8 cellular contexts compared by ENCODE assay signal in genomic region chr17:7440113-7440822, GRCh38. TPM values are rescaled to one million over a fixed set of nuclear protein-coding genes. Genes with fewer than 3 reads are reported as not detected.
DNase-seq lines count a peak whose midpoint lies in the region; ATAC-seq and TF ChIP-seq lines count a peak whose summit lies in the region.

No MANE protein-coding gene starts in this region.

- H3K27me3 Mint-ChIP-seq in stimulated activated memory B cell treated with anti-CD40 and anti-IgM and Interleukin-4, amounts not matched to agents 10 μg/mL and 1 μg/mL and 100 μg/mL, for 72 hours: peaks cover 68% of the 10 kb centered on the region

- H3K4me3 ChIP-seq in PC-9: peak overlapping the region; percentile 71

- H3K27ac ChIP-seq in PC-9: no peak overlapping the region

- H3K4me1 ChIP-seq in PC-9 (replicated peaks; ENCODE audit: insufficient read depth): peaks cover 19% of the 10 kb centered on the region

- H3K36me3 Mint-ChIP-seq in stimulated activated memory B cell treated with anti-CD40 and anti-IgM and Interleukin-4, amounts not matched to agents 10 μg/mL and 1 μg/mL and 100 μg/mL, for 72 hours: peaks cover 21% of the 10 kb centered on the region

- H3K9me2 ChIP-seq in PC-9 (ENCODE audit: insufficient read depth): no peaks in the 10 kb centered on the region

- H4K20me1 ChIP-seq in PC-9 (ENCODE audit: insufficient read depth): no peaks in the 10 kb centered on the region

- peak overlapping the region; percentile 72 for H3K27ac Mint-ChIP-seq in stimulated activated memory B cell treated with anti-CD40 and anti-IgM and Interleukin-4, amounts not matched to agents 10 μg/mL and 1 μg/mL and 100 μg/mL, for 72 hours

- no peak for TF ChIP-seq CTCF in PC-9 (conservative IDR thresholded peaks at IDR 0.05)

- peak; percentile 36 for DNase-seq in NCI-H1694 treated with DMSO at 0.1 percent for 48 hours (lab: John Stamatoyannopoulos, UW)
- no peak for DNase-seq in NCI-H1694 (lab: John Stamatoyannopoulos, UW)
- DNase-seq in PC-9: peak in 1 of 2 experiments; percentile 51
- DNase-seq in T47D (ENCODE audit: low read depth in 1 of 2, low spot score in 1 of 2): peak; percentile 32 to 58
- peak; percentile 25 for DNase-seq in kidney glomerular epithelial cell (lab: John Stamatoyannopoulos, UW)
- DNase-seq in NCI-H187 (lab: John Stamatoyannopoulos, UW): no peak

- BruUV-seq in PC-9 (replicated peaks; lab: Mats Ljungman, UMichigan): no TSS peak

- peak overlapping the region; percentile 90 for H3K4me2 ChIP-seq in PC-9

- POLR2A ChIA-PET in PC-9 (lab: Charles Lee; ENCODE audit: unreplicated experiment): interaction anchor here (0.7 to 1.1 kb wide), 3 partner anchors 19 to 247 kb away, joined by 15 to 26 read pairs (median 21); partner anchors contain the start of gene ZBTB4

- ATAC-seq in stimulated activated memory B cell treated with anti-CD40 and anti-IgM and Interleukin-4, amounts not matched to agents 10 μg/mL and 1 μg/mL and 100 μg/mL, for 72 hours: no peak
- ATAC-seq in GM21515 (IDR thresholded peaks at IDR 0.05; ENCODE audit: unreplicated experiment): no peak

- intact Hi-C loops in PC-9 (cut with micrococcal nuclease; ENCODE audit: unreplicated experiment): no loop called here

- H3K9me3 Mint-ChIP-seq in stimulated activated memory B cell treated with anti-CD40 and anti-IgM and Interleukin-4, amounts not matched to agents 10 μg/mL and 1 μg/mL and 100 μg/mL, for 72 hours: no peaks in the 10 kb centered on the region

- CTCF ChIA-PET in PC-9 (lab: Charles Lee): interaction anchor here (0.5 to 1.1 kb wide), 2 partner anchors 13 to 660 kb away, joined by 3 read pairs; no protein-coding TSS in a partner anchor

- H2AFZ ChIP-seq in PC-9: peak overlapping the region; percentile 78

- peaks cover 8% of the 10 kb centered on the region; the same call in 1 of the 2 replicates for H3K79me2 ChIP-seq in PC-9 (ENCODE audit: low read depth)

- H3F3A ChIP-seq in PC-9 (ENCODE audit: insufficient read depth, low read depth): peaks cover 13% of the 10 kb centered on the region; the same call in 1 of the 2 replicates

- no peaks in the 10 kb centered on the region for H3K27me3 ChIP-seq in PC-9 (ENCODE audit: insufficient read depth, low read depth)

- no peaks in the 10 kb centered on the region for H3K36me3 ChIP-seq in PC-9 (ENCODE audit: low read depth)

- peaks cover 47% of the 10 kb centered on the region for H3K4me1 Mint-ChIP-seq in stimulated activated memory B cell treated with anti-CD40 and anti-IgM and Interleukin-4, amounts not matched to agents 10 μg/mL and 1 μg/mL and 100 μg/mL, for 72 hours

- peak overlapping the region; percentile 82 for H3K4me3 Mint-ChIP-seq in stimulated activated memory B cell treated with anti-CD40 and anti-IgM and Interleukin-4, amounts not matched to agents 10 μg/mL and 1 μg/mL and 100 μg/mL, for 72 hours

- no peaks in the 10 kb centered on the region for H3K9me3 ChIP-seq in PC-9 (ENCODE audit: insufficient read depth, low read depth)

- in situ Hi-C loops in T47D (cut with HindIII; ENCODE audit: low pct_unique_long_range_greater_than_20kb, low sequenced_read_pairs): no loop called here

RNA-seq across cellular contexts. Expression of gene FGF11, which starts 1.0 kb away (rescaled TPM):
- 15.2 and 23.2 TPM in 2 replicates for total RNA-seq in PC-9 (2021)

RNA-seq across cellular contexts. Expression of gene CHRNB1, which starts 4.6 kb away (rescaled TPM):
- 31.9 and 53.4 TPM in 2 replicates for total RNA-seq in PC-9 (2021)

RNA-seq across cellular contexts. Expression of gene TMEM102, which starts 5.0 kb away (rescaled TPM):
- total RNA-seq in PC-9 (2021): 17.0 and 20.7 TPM in 2 replicates

RNA-seq across cellular contexts. Expression of gene SPEM3, which starts 11.6 kb away (rescaled TPM):
- total RNA-seq in PC-9 (2021): not detected in 2 replicates

RNA-seq across cellular contexts. Expression of gene SPEM2, which starts 14.9 kb away (rescaled TPM):
- 0.50 TPM in 1 of 2 replicates, not detected in the other for total RNA-seq in PC-9 (2021)

Comparison
In these comparisons a context has a peak if more than half of its experiments do, and no peak if none do; other contexts are left out.
1. DNase-seq: peak in NCI-H1694 treated with DMSO at 0.1 percent for 48 hours (single experiment), T47D (2 of 2) and kidney glomerular epithelial cell (single experiment); none in NCI-H1694 (single experiment) and NCI-H187 (0 of 2).